1 cellular context compared by ENCODE assay signal in the genomic region with DNA sequence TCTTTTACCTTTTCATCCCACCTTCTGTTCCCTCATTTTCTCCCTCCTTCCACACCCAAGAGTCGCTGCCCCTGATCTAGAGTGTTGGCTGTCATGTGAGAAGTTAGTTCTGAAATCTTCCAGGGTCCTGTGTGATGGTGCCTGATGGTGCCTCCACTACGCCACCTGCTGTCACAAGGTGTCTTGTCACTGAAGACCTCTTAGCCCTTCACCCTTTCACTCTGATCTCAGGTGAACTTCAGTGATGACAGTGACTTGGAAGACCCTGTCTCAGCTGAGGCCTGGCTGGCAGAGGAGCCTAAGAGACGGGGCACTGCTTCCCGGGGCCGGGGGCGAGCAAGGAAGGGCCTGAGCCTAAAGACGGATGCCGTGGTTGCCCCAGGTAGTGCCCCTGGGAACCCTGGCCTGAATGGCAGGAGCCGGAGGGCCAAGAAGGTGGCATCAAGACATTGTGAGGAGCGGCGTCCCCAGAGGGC.
TF ChIP-seq lines count a peak whose summit lies in the region.

No MANE protein-coding gene starts in this region.

TF ChIP-seq in GM12878, 131 proteins besides CTCF, POLR2A, EP300 and RAD21:
- peak; percentile 94 for TF ChIP-seq SMC3 (IDR thresholded peaks at IDR 0.05; ENCODE audit: borderline replicate concordance, low read length)
- TF ChIP-seq, protein P1, sequence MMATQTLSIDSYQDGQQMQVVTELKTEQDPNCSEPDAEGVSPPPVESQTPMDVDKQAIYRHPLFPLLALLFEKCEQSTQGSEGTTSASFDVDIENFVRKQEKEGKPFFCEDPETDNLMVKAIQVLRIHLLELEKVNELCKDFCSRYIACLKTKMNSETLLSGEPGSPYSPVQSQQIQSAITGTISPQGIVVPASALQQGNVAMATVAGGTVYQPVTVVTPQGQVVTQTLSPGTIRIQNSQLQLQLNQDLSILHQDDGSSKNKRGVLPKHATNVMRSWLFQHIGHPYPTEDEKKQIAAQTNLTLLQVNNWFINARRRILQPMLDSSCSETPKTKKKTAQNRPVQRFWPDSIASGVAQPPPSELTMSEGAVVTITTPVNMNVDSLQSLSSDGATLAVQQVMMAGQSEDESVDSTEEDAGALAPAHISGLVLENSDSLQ (IDR thresholded peaks at IDR 0.05) = peak; percentile 20; the same call in 1 of the 2 replicates
- TF ChIP-seq IRF4 (IDR thresholded peaks at IDR 0.05; ENCODE audit: low read depth, low read length) = no peak
- peak; percentile 76; the same call in 1 of the 2 replicates for TF ChIP-seq YY1 (IDR thresholded peaks at IDR 0.05; ENCODE audit: low read depth, low read length)
- no peak for TF ChIP-seq ZNF384 (IDR thresholded peaks at IDR 0.05; ENCODE audit: borderline replicate concordance, low read depth, low read length)
- TF ChIP-seq CHD2 (IDR thresholded peaks at IDR 0.05; ENCODE audit: borderline replicate concordance, low read depth, low read length) = no peak
- TF ChIP-seq ZBED1 (IDR thresholded peaks at IDR 0.05; ENCODE audit: borderline replicate concordance) = no peak
- TF ChIP-seq SMARCA5 (IDR thresholded peaks at IDR 0.05) = peak; percentile 23; the same call in 1 of the 2 replicates
